1 cellular context compared by ENCODE assay signal in the genomic region with DNA sequence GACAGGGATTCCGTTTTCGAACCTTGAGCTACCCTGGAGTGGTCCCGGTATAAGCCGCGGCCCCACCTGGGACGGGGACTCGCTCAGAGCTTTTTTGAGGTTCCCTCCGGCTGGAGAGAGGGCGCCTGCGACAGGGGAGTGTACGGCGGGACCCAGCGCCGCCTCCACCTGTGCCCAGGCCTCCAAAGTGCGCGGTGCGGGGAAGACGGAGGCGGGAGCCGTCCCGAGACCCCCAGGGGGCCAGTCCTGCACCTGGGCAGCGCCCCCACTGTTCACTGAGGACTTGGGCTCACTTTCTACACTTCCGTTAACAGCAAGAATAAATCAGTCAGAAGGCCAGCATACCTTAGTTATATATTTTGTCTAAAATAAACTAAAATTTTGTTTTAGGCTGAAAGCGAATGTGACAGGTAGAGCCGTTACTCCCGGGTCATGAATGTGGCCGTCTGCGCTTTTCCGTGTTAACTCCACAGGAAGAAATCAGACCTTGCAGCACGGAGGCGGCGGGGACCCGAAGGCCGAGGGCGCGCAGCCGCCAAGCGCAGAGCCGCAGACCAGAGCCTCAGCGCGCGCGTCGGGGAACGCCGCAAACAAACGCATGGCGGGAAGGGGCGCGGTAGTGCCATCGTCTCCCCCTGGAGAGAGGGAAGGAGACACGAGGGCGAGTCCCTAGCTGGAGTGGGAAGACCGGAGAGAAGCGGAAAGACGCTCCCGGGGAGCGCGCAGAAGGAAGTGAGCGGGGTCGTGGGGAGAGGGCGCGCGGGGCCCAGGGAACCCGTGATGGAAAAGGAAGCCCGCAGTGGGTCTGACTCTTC.
TF ChIP-seq lines count a peak whose summit lies in the region.

No MANE protein-coding gene starts in this region.

TF ChIP-seq in HepG2, 621 proteins besides CTCF, POLR2A, EP300 and RAD21 (continued from another document and continues in another):
- TF ChIP-seq, protein P1, sequence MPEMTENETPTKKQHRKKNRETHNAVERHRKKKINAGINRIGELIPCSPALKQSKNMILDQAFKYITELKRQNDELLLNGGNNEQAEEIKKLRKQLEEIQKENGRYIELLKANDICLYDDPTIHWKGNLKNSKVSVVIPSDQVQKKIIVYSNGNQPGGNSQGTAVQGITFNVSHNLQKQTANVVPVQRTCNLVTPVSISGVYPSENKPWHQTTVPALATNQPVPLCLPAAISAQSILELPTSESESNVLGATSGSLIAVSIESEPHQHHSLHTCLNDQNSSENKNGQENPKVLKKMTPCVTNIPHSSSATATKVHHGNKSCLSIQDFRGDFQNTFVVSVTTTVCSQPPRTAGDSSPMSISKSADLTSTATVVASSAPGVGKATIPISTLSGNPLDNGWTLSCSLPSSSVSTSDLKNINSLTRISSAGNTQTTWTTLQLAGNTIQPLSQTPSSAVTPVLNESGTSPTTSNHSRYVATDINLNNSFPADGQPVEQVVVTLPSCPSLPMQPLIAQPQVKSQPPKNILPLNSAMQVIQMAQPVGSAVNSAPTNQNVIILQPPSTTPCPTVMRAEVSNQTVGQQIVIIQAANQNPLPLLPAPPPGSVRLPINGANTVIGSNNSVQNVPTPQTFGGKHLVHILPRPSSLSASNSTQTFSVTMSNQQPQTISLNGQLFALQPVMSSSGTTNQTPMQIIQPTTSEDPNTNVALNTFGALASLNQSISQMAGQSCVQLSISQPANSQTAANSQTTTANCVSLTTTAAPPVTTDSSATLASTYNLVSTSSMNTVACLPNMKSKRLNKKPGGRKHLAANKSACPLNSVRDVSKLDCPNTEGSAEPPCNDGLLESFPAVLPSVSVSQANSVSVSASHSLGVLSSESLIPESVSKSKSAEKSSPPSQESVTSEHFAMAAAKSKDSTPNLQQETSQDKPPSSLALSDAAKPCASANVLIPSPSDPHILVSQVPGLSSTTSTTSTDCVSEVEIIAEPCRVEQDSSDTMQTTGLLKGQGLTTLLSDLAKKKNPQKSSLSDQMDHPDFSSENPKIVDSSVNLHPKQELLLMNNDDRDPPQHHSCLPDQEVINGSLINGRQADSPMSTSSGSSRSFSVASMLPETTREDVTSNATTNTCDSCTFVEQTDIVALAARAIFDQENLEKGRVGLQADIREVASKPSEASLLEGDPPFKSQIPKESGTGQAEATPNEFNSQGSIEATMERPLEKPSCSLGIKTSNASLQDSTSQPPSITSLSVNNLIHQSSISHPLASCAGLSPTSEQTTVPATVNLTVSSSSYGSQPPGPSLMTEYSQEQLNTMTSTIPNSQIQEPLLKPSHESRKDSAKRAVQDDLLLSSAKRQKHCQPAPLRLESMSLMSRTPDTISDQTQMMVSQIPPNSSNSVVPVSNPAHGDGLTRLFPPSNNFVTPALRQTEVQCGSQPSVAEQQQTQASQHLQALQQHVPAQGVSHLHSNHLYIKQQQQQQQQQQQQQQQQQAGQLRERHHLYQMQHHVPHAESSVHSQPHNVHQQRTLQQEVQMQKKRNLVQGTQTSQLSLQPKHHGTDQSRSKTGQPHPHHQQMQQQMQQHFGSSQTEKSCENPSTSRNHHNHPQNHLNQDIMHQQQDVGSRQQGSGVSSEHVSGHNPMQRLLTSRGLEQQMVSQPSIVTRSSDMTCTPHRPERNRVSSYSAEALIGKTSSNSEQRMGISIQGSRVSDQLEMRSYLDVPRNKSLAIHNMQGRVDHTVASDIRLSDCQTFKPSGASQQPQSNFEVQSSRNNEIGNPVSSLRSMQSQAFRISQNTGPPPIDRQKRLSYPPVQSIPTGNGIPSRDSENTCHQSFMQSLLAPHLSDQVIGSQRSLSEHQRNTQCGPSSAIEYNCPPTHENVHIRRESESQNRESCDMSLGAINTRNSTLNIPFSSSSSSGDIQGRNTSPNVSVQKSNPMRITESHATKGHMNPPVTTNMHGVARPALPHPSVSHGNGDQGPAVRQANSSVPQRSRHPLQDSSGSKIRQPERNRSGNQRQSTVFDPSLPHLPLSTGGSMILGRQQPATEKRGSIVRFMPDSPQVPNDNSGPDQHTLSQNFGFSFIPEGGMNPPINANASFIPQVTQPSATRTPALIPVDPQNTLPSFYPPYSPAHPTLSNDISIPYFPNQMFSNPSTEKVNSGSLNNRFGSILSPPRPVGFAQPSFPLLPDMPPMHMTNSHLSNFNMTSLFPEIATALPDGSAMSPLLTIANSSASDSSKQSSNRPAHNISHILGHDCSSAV (CRISPR knock-in tag; IDR thresholded peaks at IDR 0.05; ENCODE audit: borderline replicate concordance) = peak; percentile 16; the same call in 1 of the 2 replicates
- TF ChIP-seq ARNTL (CRISPR knock-in tag; IDR thresholded peaks at IDR 0.05) (no peak), ZNF660 (CRISPR knock-in tag; IDR thresholded peaks at IDR 0.05; ENCODE audit: borderline replicate concordance, low read depth) (no peak), ATF7 (IDR thresholded peaks at IDR 0.05) (no peak), ATF7 (CRISPR knock-in tag; IDR thresholded peaks at IDR 0.05) (no peak), ZNF282 (IDR thresholded peaks at IDR 0.05; ENCODE audit: partially characterized antibody) (no peak), ZNF317 (CRISPR knock-in tag; IDR thresholded peaks at IDR 0.05) (no peak), ZFP1 (CRISPR knock-in tag; IDR thresholded peaks at IDR 0.05) (no peak), ZNF143 (CRISPR knock-in tag; IDR thresholded peaks at IDR 0.05) (0 out of 2 replicates have a peak, but pooled peaks have one; percentile 13), ZBTB7A (CRISPR knock-in tag; IDR thresholded peaks at IDR 0.05) (peak; percentile 6; the same call in 1 of the 2 replicates), ISX (CRISPR knock-in tag; conservative IDR thresholded peaks at IDR 0.05) (no peak)
- TF ChIP-seq, protein P2, sequence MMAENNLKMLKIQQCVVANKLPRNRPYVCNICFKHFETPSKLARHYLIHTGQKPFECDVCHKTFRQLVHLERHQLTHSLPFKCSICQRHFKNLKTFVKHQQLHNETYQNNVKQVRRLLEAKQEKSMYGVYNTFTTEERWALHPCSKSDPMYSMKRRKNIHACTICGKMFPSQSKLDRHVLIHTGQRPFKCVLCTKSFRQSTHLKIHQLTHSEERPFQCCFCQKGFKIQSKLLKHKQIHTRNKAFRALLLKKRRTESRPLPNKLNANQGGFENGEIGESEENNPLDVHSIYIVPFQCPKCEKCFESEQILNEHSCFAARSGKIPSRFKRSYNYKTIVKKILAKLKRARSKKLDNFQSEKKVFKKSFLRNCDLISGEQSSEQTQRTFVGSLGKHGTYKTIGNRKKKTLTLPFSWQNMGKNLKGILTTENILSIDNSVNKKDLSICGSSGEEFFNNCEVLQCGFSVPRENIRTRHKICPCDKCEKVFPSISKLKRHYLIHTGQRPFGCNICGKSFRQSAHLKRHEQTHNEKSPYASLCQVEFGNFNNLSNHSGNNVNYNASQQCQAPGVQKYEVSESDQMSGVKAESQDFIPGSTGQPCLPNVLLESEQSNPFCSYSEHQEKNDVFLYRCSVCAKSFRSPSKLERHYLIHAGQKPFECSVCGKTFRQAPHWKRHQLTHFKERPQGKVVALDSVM (CRISPR knock-in tag; IDR thresholded peaks at IDR 0.05) = no peak
- TF ChIP-seq, protein P3, sequence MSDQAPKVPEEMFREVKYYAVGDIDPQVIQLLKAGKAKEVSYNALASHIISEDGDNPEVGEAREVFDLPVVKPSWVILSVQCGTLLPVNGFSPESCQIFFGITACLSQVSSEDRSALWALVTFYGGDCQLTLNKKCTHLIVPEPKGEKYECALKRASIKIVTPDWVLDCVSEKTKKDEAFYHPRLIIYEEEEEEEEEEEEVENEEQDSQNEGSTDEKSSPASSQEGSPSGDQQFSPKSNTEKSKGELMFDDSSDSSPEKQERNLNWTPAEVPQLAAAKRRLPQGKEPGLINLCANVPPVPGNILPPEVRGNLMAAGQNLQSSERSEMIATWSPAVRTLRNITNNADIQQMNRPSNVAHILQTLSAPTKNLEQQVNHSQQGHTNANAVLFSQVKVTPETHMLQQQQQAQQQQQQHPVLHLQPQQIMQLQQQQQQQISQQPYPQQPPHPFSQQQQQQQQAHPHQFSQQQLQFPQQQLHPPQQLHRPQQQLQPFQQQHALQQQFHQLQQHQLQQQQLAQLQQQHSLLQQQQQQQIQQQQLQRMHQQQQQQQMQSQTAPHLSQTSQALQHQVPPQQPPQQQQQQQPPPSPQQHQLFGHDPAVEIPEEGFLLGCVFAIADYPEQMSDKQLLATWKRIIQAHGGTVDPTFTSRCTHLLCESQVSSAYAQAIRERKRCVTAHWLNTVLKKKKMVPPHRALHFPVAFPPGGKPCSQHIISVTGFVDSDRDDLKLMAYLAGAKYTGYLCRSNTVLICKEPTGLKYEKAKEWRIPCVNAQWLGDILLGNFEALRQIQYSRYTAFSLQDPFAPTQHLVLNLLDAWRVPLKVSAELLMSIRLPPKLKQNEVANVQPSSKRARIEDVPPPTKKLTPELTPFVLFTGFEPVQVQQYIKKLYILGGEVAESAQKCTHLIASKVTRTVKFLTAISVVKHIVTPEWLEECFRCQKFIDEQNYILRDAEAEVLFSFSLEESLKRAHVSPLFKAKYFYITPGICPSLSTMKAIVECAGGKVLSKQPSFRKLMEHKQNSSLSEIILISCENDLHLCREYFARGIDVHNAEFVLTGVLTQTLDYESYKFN (CRISPR knock-in tag; conservative IDR thresholded peaks at IDR 0.05) = no peak
- TF ChIP-seq, protein P4, sequence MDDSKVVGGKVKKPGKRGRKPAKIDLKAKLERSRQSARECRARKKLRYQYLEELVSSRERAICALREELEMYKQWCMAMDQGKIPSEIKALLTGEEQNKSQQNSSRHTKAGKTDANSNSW (CRISPR knock-in tag; IDR thresholded peaks at IDR 0.05; ENCODE audit: borderline replicate concordance) = no peak
- TF ChIP-seq, protein P5, sequence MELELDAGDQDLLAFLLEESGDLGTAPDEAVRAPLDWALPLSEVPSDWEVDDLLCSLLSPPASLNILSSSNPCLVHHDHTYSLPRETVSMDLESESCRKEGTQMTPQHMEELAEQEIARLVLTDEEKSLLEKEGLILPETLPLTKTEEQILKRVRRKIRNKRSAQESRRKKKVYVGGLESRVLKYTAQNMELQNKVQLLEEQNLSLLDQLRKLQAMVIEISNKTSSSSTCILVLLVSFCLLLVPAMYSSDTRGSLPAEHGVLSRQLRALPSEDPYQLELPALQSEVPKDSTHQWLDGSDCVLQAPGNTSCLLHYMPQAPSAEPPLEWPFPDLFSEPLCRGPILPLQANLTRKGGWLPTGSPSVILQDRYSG (CRISPR knock-in tag; IDR thresholded peaks at IDR 0.05) = 0 out of 2 replicates have a peak, but pooled peaks have one; percentile 30
- TF ChIP-seq, protein P6, sequence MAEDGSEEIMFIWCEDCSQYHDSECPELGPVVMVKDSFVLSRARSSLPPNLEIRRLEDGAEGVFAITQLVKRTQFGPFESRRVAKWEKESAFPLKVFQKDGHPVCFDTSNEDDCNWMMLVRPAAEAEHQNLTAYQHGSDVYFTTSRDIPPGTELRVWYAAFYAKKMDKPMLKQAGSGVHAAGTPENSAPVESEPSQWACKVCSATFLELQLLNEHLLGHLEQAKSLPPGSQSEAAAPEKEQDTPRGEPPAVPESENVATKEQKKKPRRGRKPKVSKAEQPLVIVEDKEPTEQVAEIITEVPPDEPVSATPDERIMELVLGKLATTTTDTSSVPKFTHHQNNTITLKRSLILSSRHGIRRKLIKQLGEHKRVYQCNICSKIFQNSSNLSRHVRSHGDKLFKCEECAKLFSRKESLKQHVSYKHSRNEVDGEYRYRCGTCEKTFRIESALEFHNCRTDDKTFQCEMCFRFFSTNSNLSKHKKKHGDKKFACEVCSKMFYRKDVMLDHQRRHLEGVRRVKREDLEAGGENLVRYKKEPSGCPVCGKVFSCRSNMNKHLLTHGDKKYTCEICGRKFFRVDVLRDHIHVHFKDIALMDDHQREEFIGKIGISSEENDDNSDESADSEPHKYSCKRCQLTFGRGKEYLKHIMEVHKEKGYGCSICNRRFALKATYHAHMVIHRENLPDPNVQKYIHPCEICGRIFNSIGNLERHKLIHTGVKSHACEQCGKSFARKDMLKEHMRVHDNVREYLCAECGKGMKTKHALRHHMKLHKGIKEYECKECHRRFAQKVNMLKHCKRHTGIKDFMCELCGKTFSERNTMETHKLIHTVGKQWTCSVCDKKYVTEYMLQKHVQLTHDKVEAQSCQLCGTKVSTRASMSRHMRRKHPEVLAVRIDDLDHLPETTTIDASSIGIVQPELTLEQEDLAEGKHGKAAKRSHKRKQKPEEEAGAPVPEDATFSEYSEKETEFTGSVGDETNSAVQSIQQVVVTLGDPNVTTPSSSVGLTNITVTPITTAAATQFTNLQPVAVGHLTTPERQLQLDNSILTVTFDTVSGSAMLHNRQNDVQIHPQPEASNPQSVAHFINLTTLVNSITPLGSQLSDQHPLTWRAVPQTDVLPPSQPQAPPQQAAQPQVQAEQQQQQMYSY (CRISPR knock-in tag; IDR thresholded peaks at IDR 0.05) = no peak
- TF ChIP-seq, protein P7, sequence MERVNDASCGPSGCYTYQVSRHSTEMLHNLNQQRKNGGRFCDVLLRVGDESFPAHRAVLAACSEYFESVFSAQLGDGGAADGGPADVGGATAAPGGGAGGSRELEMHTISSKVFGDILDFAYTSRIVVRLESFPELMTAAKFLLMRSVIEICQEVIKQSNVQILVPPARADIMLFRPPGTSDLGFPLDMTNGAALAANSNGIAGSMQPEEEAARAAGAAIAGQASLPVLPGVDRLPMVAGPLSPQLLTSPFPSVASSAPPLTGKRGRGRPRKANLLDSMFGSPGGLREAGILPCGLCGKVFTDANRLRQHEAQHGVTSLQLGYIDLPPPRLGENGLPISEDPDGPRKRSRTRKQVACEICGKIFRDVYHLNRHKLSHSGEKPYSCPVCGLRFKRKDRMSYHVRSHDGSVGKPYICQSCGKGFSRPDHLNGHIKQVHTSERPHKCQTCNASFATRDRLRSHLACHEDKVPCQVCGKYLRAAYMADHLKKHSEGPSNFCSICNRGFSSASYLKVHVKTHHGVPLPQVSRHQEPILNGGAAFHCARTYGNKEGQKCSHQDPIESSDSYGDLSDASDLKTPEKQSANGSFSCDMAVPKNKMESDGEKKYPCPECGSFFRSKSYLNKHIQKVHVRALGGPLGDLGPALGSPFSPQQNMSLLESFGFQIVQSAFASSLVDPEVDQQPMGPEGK (CRISPR knock-in tag; IDR thresholded peaks at IDR 0.05) = peak; percentile 78
- TF ChIP-seq, protein P8, sequence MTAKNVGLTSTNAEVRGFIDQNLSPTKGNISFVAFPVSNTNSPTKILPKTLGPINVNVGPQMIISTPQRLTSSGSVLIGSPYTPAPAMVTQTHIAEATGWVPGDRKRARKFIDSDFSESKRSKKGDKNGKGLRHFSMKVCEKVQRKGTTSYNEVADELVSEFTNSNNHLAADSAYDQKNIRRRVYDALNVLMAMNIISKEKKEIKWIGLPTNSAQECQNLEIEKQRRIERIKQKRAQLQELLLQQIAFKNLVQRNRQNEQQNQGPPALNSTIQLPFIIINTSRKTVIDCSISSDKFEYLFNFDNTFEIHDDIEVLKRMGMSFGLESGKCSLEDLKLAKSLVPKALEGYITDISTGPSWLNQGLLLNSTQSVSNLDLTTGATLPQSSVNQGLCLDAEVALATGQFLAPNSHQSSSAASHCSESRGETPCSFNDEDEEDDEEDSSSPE (CRISPR knock-in tag; IDR thresholded peaks at IDR 0.05) = peak; percentile 57; the same call in 1 of the 2 replicates
